In genomic region chr4:28469387-28469786, GRCh38 we compare ENCODE assay signal across 18 cellular contexts.
DNase-seq lines count a peak whose midpoint lies in the region; ATAC-seq and TF ChIP-seq lines count a peak whose summit lies in the region.
"Had no signal": no experiment of that assay in that cellular context is flagged by ENCODE, and none has a peak within 500 bp of the region (broad histone marks: within the 10 kb centered on the region; RNA-seq: fewer than 3 reads in every experiment).

No MANE protein-coding gene starts in this region.

- H3K9me3 Mint-ChIP-seq in HFFc6 (no peaks in the 10 kb centered on the region), progenitor cell of endocrine pancreas (ENCODE audit: low read depth) (no peaks in the 10 kb centered on the region)
- H3K9me3 Mint-ChIP-seq in natural killer cell treated with Interleukin-12 subunit alpha and Interleukin-12 subunit beta and Interleukin-15 and Interleukin-18, amount 100 ng/mL, for 72 hours: peaks cover 19% of the 10 kb centered on the region
- H3K9me3 Mint-ChIP-seq: GM23338 had no signal

- no TSS peak for BruUV-seq in PC-3 (replicated peaks; lab: Mats Ljungman, UMichigan)

- H3K27ac ChIP-seq in ACC112 (ENCODE audit: low read depth, low read length) (0 out of 2 replicates have a peak overlapping the region, but pooled peaks have one; percentile 13), PC-3 (ENCODE audit: low read length) (no peak overlapping the region)
- H3K27ac ChIP-seq: 22Rv1, A549, BLaER1 had no signal

- TF ChIP-seq CTCF in HFFc6 (IDR thresholded peaks at IDR 0.05) (no peak), PC-3 (conservative IDR thresholded peaks at IDR 0.05; ENCODE audit: low read depth, low read length) (no peak), progenitor cell of endocrine pancreas (IDR thresholded peaks at IDR 0.05; ENCODE audit: unreplicated experiment) (no peak)

- no peak overlapping the region for H3K9ac ChIP-seq in PC-3 (ENCODE audit: low read length)
- H3K9ac ChIP-seq: BLaER1 had no signal

- POLR2A ChIA-PET in PC-3 (lab: Charles Lee; ENCODE audit: unreplicated experiment): no interaction called here

- H3K4me1 ChIP-seq in ACC112 (ENCODE audit: control insufficient read depth, insufficient read depth, low read length, unreplicated experiment): no peaks in the 10 kb centered on the region
- H3K4me1 ChIP-seq in PC-3 (ENCODE audit: insufficient read depth, low read length): no peaks in the 10 kb centered on the region
- H3K4me1 ChIP-seq: A549, BLaER1 had no signal

- H3K79me2 ChIP-seq in ACC112 (ENCODE audit: control insufficient read depth, insufficient read depth, low read length, unreplicated experiment) (no peaks in the 10 kb centered on the region), PC-3 (ENCODE audit: low read length) (no peaks in the 10 kb centered on the region)

- no peak overlapping the region for H3K4me3 ChIP-seq in ACC112 (ENCODE audit: low read depth, low read length)
- H3K4me3 ChIP-seq in PC-3 (ENCODE audit: low read length): no peak overlapping the region
- H3K4me3 ChIP-seq: A549, BLaER1, GM12878, GM23338 had no signal

- ATAC-seq in PC-3: 0 out of 2 replicates have a peak, but pooled peaks have one; percentile 33
- no peak for ATAC-seq in left colon
- ATAC-seq in natural killer cell treated with Interleukin-12 subunit alpha and Interleukin-12 subunit beta and Interleukin-15 and Interleukin-18, amount 100 ng/mL, for 72 hours: no peak
- ATAC-seq: A549, GM12878, GM23338 had no signal

- H3K27ac Mint-ChIP-seq in HFFc6 (peak overlapping the region; percentile 25), progenitor cell of endocrine pancreas (no peak overlapping the region)
- H3K27ac Mint-ChIP-seq in natural killer cell treated with Interleukin-12 subunit alpha and Interleukin-12 subunit beta and Interleukin-15 and Interleukin-18, amount 100 ng/mL, for 72 hours: no peak overlapping the region
- H3K27ac Mint-ChIP-seq: CD14-positive monocyte; CD4-positive, alpha-beta memory T cell; GM23338 had no signal

- H3K27me3 ChIP-seq in ACC112 (ENCODE audit: insufficient read depth, low read length) (no peaks in the 10 kb centered on the region), PC-3 (ENCODE audit: low read length) (no peaks in the 10 kb centered on the region)
- H3K27me3 ChIP-seq: BLaER1 had no signal

- H3K4me2 ChIP-seq in PC-3 (ENCODE audit: low read length): no peak overlapping the region
- H3K4me2 ChIP-seq: A549, BLaER1, GM23338 had no signal

- no peaks in the 10 kb centered on the region for H3K9me3 ChIP-seq in PC-3 (ENCODE audit: low read length)
- H3K9me3 ChIP-seq: A549, BLaER1 had no signal

- H3K36me3 Mint-ChIP-seq in HFFc6 (ENCODE audit: low read depth) (no peaks in the 10 kb centered on the region), progenitor cell of endocrine pancreas (ENCODE audit: insufficient read depth) (no peaks in the 10 kb centered on the region)
- no peaks in the 10 kb centered on the region for H3K36me3 Mint-ChIP-seq in natural killer cell treated with Interleukin-12 subunit alpha and Interleukin-12 subunit beta and Interleukin-15 and Interleukin-18, amount 100 ng/mL, for 72 hours
- H3K36me3 Mint-ChIP-seq: CD14-positive monocyte; CD4-positive, alpha-beta memory T cell had no signal

- H3K4me1 Mint-ChIP-seq in HFFc6 (ENCODE audit: low read depth) (peaks cover 19% of the 10 kb centered on the region), progenitor cell of endocrine pancreas (ENCODE audit: low read depth) (no peaks in the 10 kb centered on the region)
- no peaks in the 10 kb centered on the region for H3K4me1 Mint-ChIP-seq in natural killer cell treated with Interleukin-12 subunit alpha and Interleukin-12 subunit beta and Interleukin-15 and Interleukin-18, amount 100 ng/mL, for 72 hours (ENCODE audit: low read depth in 2 of 2)
- H3K4me1 Mint-ChIP-seq: CD14-positive monocyte; CD4-positive, alpha-beta memory T cell; GM23338 had no signal

- CTCF ChIA-PET in PC-3 (lab: Charles Lee): no interaction called here

- H3F3A ChIP-seq in PC-3 (ENCODE audit: low read length, unreplicated experiment): no peaks in the 10 kb centered on the region

- H3K27me3 Mint-ChIP-seq in HFFc6 (ENCODE audit: insufficient read depth) (no peaks in the 10 kb centered on the region), progenitor cell of endocrine pancreas (no peaks in the 10 kb centered on the region)
- H3K27me3 Mint-ChIP-seq in natural killer cell treated with Interleukin-12 subunit alpha and Interleukin-12 subunit beta and Interleukin-15 and Interleukin-18, amount 100 ng/mL, for 72 hours: no peaks in the 10 kb centered on the region
- H3K27me3 Mint-ChIP-seq: CD4-positive, alpha-beta memory T cell had no signal

- DNase-seq in HFFc6 (no peak), PC-3 (peak; percentile 5), iris pigment epithelial cell (ENCODE audit: low read depth) (peak; percentile 3), left colon (no peak), progenitor cell of endocrine pancreas (ENCODE audit: low spot score, unreplicated experiment) (no peak), cortex of kidney (lab: John Stamatoyannopoulos, UW) (no peak)
- no peak for DNase-seq in natural killer cell treated with Interleukin-12 subunit alpha and Interleukin-12 subunit beta and Interleukin-15 and Interleukin-18, amount 100 ng/mL, for 72 hours (ENCODE audit: low spot score)
- DNase-seq: CD4-positive, alpha-beta memory T cell; DMS153; DMS79; H7 had no signal

- no peaks in the 10 kb centered on the region for H4K20me1 ChIP-seq in PC-3 (ENCODE audit: low read length)
- H4K20me1 ChIP-seq: BLaER1 had no signal

- no peak overlapping the region for H2AFZ ChIP-seq in ACC112 (ENCODE audit: low read length, unreplicated experiment)
- H2AFZ ChIP-seq in PC-3 (ENCODE audit: low read length): no peak overlapping the region
- H2AFZ ChIP-seq: GM23338 had no signal

- intact Hi-C loops in PC-3 (cut with micrococcal nuclease): no loop called here
- intact Hi-C loops in left colon (cut with DNase I, micrococcal nuclease): no loop called here

- peak overlapping the region; percentile 1; the same call in 1 of the 2 replicates for H3K4me3 Mint-ChIP-seq in HFFc6
- H3K4me3 Mint-ChIP-seq in natural killer cell treated with Interleukin-12 subunit alpha and Interleukin-12 subunit beta and Interleukin-15 and Interleukin-18, amount 100 ng/mL, for 72 hours: no peak overlapping the region
- no peak overlapping the region for H3K4me3 Mint-ChIP-seq in progenitor cell of endocrine pancreas (ENCODE audit: low read depth)
- H3K4me3 Mint-ChIP-seq: CD14-positive monocyte; CD4-positive, alpha-beta memory T cell; GM23338 had no signal

- H3K36me3 ChIP-seq in ACC112 (ENCODE audit: insufficient read depth, low read length) (no peaks in the 10 kb centered on the region), PC-3 (ENCODE audit: low read depth, low read length) (no peaks in the 10 kb centered on the region)
- H3K36me3 ChIP-seq: BLaER1 had no signal

- H3K9me2 ChIP-seq in PC-3 (replicated peaks; ENCODE audit: low read length): no peaks in the 10 kb centered on the region

Comparison
In these comparisons a context has a peak if more than half of its experiments do, and no peak if none do; other contexts are left out.
1. DNase-seq: peak in PC-3 (single experiment) and iris pigment epithelial cell (single experiment); none in HFFc6 (single experiment), left colon (0 of 2), natural killer cell treated with Interleukin-12 subunit alpha and Interleukin-12 subunit beta and Interleukin-15 and Interleukin-18, amount 100 ng/mL, for 72 hours (single experiment), progenitor cell of endocrine pancreas (single experiment) and cortex of kidney (single experiment).